ENCODE assay signal across 31 cellular contexts in genomic region chr2:96697476-96697875, GRCh38. TPM values are rescaled to one million over a fixed set of nuclear protein-coding genes. Genes with fewer than 3 reads are reported as not detected.
"Had no signal": no experiment of that assay in that cellular context is flagged by ENCODE, and none has a peak within 500 bp of the region (broad histone marks: within the 10 kb centered on the region; RNA-seq: fewer than 3 reads in every experiment).

No MANE protein-coding gene starts in this region.

- H3K4me3 Mint-ChIP-seq: activated CD8-positive, alpha-beta T cell treated with anti-CD3 and anti-CD28 coated beads, Interleukin-2, amount 10 ng/mL, durations not matched to agents 7 days and 5 days; activated naive CD4-positive, alpha-beta T cell treated with anti-CD3 and anti-CD28 coated beads, Interleukin-2, amount 50 U/mL, for 24 hours had no signal

- H3K36me3 ChIP-seq: ascending aorta, cardiac muscle cell, SJCRH30 had no signal

- H3K4me3 ChIP-seq: ascending aorta, body of pancreas, cardiac muscle cell, SJCRH30 had no signal

- H3K27ac Mint-ChIP-seq: activated CD8-positive, alpha-beta T cell treated with anti-CD3 and anti-CD28 coated beads, Interleukin-2, amount 10 ng/mL, durations not matched to agents 7 days and 5 days; activated naive CD4-positive, alpha-beta T cell treated with anti-CD3 and anti-CD28 coated beads, Interleukin-2, amount 50 U/mL, for 24 hours had no signal

- H3K27ac ChIP-seq: ascending aorta, body of pancreas, cardiac muscle cell, KMS-11, SJCRH30, VCaP had no signal

- H3K27me3 Mint-ChIP-seq: activated naive CD4-positive, alpha-beta T cell treated with anti-CD3 and anti-CD28 coated beads, Interleukin-2, amount 50 U/mL, for 24 hours had no signal

- H3K4me1 ChIP-seq: ascending aorta, body of pancreas, SJCRH30 had no signal

- H3K27me3 ChIP-seq: ascending aorta, body of pancreas, cardiac muscle cell, SJCRH30 had no signal

- H3K4me1 Mint-ChIP-seq: activated naive CD4-positive, alpha-beta T cell treated with anti-CD3 and anti-CD28 coated beads, Interleukin-2, amount 50 U/mL, for 24 hours had no signal

- H3K9me3 Mint-ChIP-seq: activated naive CD4-positive, alpha-beta T cell treated with anti-CD3 and anti-CD28 coated beads, Interleukin-2, amount 50 U/mL, for 24 hours had no signal

- H3K9me3 ChIP-seq: ascending aorta, body of pancreas, SJCRH30, SK-N-SH had no signal

- DNase-seq: activated CD4-positive, alpha-beta T cell treated with anti-CD3 and anti-CD28 coated beads, Interleukin-2, amount 50 U/mL, for 1 hour; activated CD4-positive, CD25-positive, alpha-beta regulatory T cell; activated CD8-positive, alpha-beta memory T cell treated with anti-CD3 and anti-CD28 coated beads, Interleukin-2, amount 50 U/mL, for 48 hours; activated CD8-positive, alpha-beta T cell treated with anti-CD3 and anti-CD28 coated beads, Interleukin-2, amount 10 ng/mL, durations not matched to agents 7 days and 5 days; activated effector memory CD4-positive, alpha-beta T cell treated with Interleukin-2 at 50 U/mL for 16 hours; activated naive CD4-positive, alpha-beta T cell; activated T-cell treated with anti-CD3 and anti-CD28 coated beads, Interleukin-2, amount 50 U/mL, for 1 hour; amniotic stem cell; body of pancreas; MV-4-11; NCI-H1105 treated with DMSO at 0.1 percent for 48 hours; NCI-H1436 treated with DMSO at 0.1 percent for 48 hours; NCI-H187; NCI-H2081; NCI-H345; NCI-H510A; NCI-H526 treated with DMSO at 0.1 percent for 48 hours; NCI-H82; Right ventricle myocardium superior; SJCRH30; SK-N-SH; T-helper 1 cell had no signal

- ATAC-seq: activated CD8-positive, alpha-beta T cell treated with anti-CD3 and anti-CD28 coated beads, Interleukin-2, amount 10 ng/mL, durations not matched to agents 7 days and 5 days; body of pancreas had no signal

RNA-seq across cellular contexts. Expression of gene FER1L5, which starts 54.9 kb away (rescaled TPM):
- total RNA-seq: activated CD8-positive, alpha-beta T cell treated with anti-CD3 and anti-CD28 coated beads, Interleukin-2, amount 10 ng/mL, durations not matched to agents 7 days and 5 days; ascending aorta; MCF 10A; OCI-LY7; Right ventricle myocardium superior; RPMI7951; T-helper 2 cell treated with Interferon-gamma antibody and Interleukin-4, amounts not matched to agents 100 ng/mL and 5 ng/mL, for 36 hours had no signal
